In genomic region chr15:100986158-100986896, GRCh38 we compare ENCODE assay signal across 17 cellular contexts.
DNase-seq lines count a peak whose midpoint lies in the region; ATAC-seq and TF ChIP-seq lines count a peak whose summit lies in the region.
"Had no signal": no experiment of that assay in that cellular context is flagged by ENCODE, and none has a peak within 500 bp of the region (broad histone marks: within the 10 kb centered on the region; RNA-seq: fewer than 3 reads in every experiment).

No MANE protein-coding gene starts in this region.

- DNase-seq in breast epithelium (ENCODE audit: low spot score in 2 of 2) (no peak), mammary epithelial cell (no peak), lung (ENCODE audit: low spot score) (peak; percentile 5), tibial nerve (ENCODE audit: low spot score in 2 of 2) (no peak), GM19240 (ENCODE audit: insufficient read length, low spot score) (no peak), GF-D8 (lab: John Stamatoyannopoulos, UW) (no peak)
- DNase-seq: activated CD4-positive, alpha-beta T cell treated with anti-CD3 and anti-CD28 coated beads, Interleukin-2, amount 50 U/mL, for 48 hours; activated T-cell treated with anti-CD3 and anti-CD28 coated beads, Interleukin-2, amount 50 U/mL, for 24 hours; C1 segment of cervical spinal cord; cortex of kidney; HFFc6; lower lobe of right lung; natural killer cell; NCI-H187 treated with DMSO at 0.1 percent for 48 hours; stimulated activated CD4-positive, alpha-beta T cell treated with anti-CD3 and anti-CD28 coated beads, Interleukin-15, amount 100 ng/mL, for 24 hours had no signal

- no peaks in the 10 kb centered on the region for H3K4me1 ChIP-seq in breast epithelium
- H3K4me1 ChIP-seq in mammary epithelial cell (ENCODE audit: insufficient read depth, low read length): no peaks in the 10 kb centered on the region
- no peaks in the 10 kb centered on the region for H3K4me1 ChIP-seq in lung (ENCODE audit: control insufficient read depth in 2 of 2, insufficient read depth in 2 of 2, low read length in 2 of 2)
- H3K4me1 ChIP-seq in tibial nerve: peaks cover 0 to 11% (median 0%) of the 10 kb centered on the region in 4 donors
- H3K4me1 ChIP-seq: lower lobe of right lung had no signal

- dilution Hi-C loops in mammary epithelial cell (cut with HindIII; ENCODE audit: low sequenced_read_pairs): no loop called here

- BruUV-seq in mammary epithelial cell (replicated peaks; lab: Mats Ljungman, UMichigan): no TSS peak

- H3K4me3 ChIP-seq in breast epithelium (no peak overlapping the region), mammary epithelial cell (replicated peaks in 1 of 3; ENCODE audit: insufficient read depth in 1 of 3, low read depth in 2 of 3, low read length in 3 of 3) (no peak overlapping the region), lung (no peak overlapping the region), tibial nerve (no peak overlapping the region)
- H3K4me3 ChIP-seq: lower lobe of right lung had no signal

- intact Hi-C loops in breast epithelium (cut with DNase I; ENCODE audit: low total_unique reads): no loop called here
- intact Hi-C loops in mammary epithelial cell (cut with micrococcal nuclease): no loop called here

- in situ Hi-C loops in mammary epithelial cell (cut with MboI; ENCODE audit: low sequenced_read_pairs in 2 of 2): no loop called here

- no peak overlapping the region for H3K4me2 ChIP-seq in mammary epithelial cell (ENCODE audit: insufficient read depth, low read depth, low read length)

- no peaks in the 10 kb centered on the region for H3K27me3 ChIP-seq in breast epithelium
- no peaks in the 10 kb centered on the region for H3K27me3 ChIP-seq in mammary epithelial cell (ENCODE audit: insufficient read depth, low read length)
- H3K27me3 ChIP-seq in lung (ENCODE audit: control insufficient read depth, insufficient read depth): no peaks in the 10 kb centered on the region
- H3K27me3 ChIP-seq in tibial nerve: no peaks in the 10 kb centered on the region

- ATAC-seq in lung (ENCODE audit: insufficient read depth, low FRiP score) (no peak), HG03378 (IDR thresholded peaks at IDR 0.05; ENCODE audit: unreplicated experiment) (no peak)
- ATAC-seq: lower lobe of right lung, natural killer cell had no signal

- 83% methylated on average over 6 of the region's 6 CpGs for WGBS in mammary epithelial cell (ENCODE audit: low coverage, missing lambda C conversion rate)
- 66 to 69% methylated on average over 6 of the region's 6 CpGs for WGBS in lung, 2 donors
- WGBS in tibial nerve, 2 donors: 40 to 50% methylated on average over 6 of the region's 6 CpGs

- CTCF ChIA-PET in mammary epithelial cell (lab: Charles Lee; ENCODE audit: low non-redundant PET): interaction anchor here (0.7 kb wide), 1 partner anchor 22 kb away, joined by 3 read pairs; no protein-coding TSS in a partner anchor

- H3K79me2 ChIP-seq in mammary epithelial cell (ENCODE audit: insufficient read depth, low read length): no peaks in the 10 kb centered on the region

- no peak for TF ChIP-seq EP300 in tibial nerve (IDR thresholded peaks at IDR 0.05)

- peaks cover 8% of the 10 kb centered on the region for H3K36me3 ChIP-seq in breast epithelium
- H3K36me3 ChIP-seq in mammary epithelial cell (ENCODE audit: insufficient read depth, low read length): peaks cover 2% of the 10 kb centered on the region
- H3K36me3 ChIP-seq in lung (ENCODE audit: control insufficient read depth in 2 of 2, insufficient read depth in 2 of 2, low read length in 2 of 2): peaks cover 0 to 7% of the 10 kb centered on the region in 2 donors
- H3K36me3 ChIP-seq in tibial nerve: peaks cover 0 to 12% (median 0%) of the 10 kb centered on the region in 3 donors

- TF ChIP-seq CTCF in breast epithelium (IDR thresholded peaks at IDR 0.05): no peak
- TF ChIP-seq CTCF in mammary epithelial cell (conservative IDR thresholded peaks at IDR 0.05 in 1 of 2, IDR thresholded peaks at IDR 0.05 in 1 of 2; ENCODE audit: extremely low read depth in 1 of 2, insufficient read depth in 1 of 2, low read depth in 1 of 2, low read length in 2 of 2): no peak
- TF ChIP-seq CTCF in VCaP (conservative IDR thresholded peaks at IDR 0.05): no peak
- no peak for TF ChIP-seq CTCF in lung (IDR thresholded peaks at IDR 0.05; ENCODE audit: control extremely low read depth, extremely low read depth)
- TF ChIP-seq CTCF in tibial nerve (IDR thresholded peaks at IDR 0.05): no peak

- H3K27ac ChIP-seq in breast epithelium (peak overlapping the region; percentile 36 to 60), mammary epithelial cell (ENCODE audit: insufficient read depth, low read depth, low read length) (no peak overlapping the region), VCaP (peak overlapping the region; percentile 92), lung (ENCODE audit: low read depth in 1 of 2, low read length in 1 of 2) (no peak overlapping the region), tibial nerve (peak overlapping the region in 3 of 4 donors; percentile 28 to 59 (median 42))
- H3K27ac ChIP-seq: lower lobe of right lung had no signal

- no peaks in the 10 kb centered on the region for H4K20me1 ChIP-seq in mammary epithelial cell (ENCODE audit: insufficient read depth, low read length)

- TF ChIP-seq POLR2A in breast epithelium (IDR thresholded peaks at IDR 0.05) (no peak), tibial nerve (IDR thresholded peaks at IDR 0.05) (no peak)

- no peak overlapping the region for H3K9ac ChIP-seq in mammary epithelial cell (ENCODE audit: insufficient read depth, low read length)

- no peak overlapping the region for H2AFZ ChIP-seq in mammary epithelial cell (ENCODE audit: low read depth, low read length)

- H3K9me3 ChIP-seq in breast epithelium (no peaks in the 10 kb centered on the region), mammary epithelial cell (replicated peaks; ENCODE audit: insufficient read depth, low read length) (no peaks in the 10 kb centered on the region), lung (ENCODE audit: control insufficient read depth in 2 of 2, insufficient read depth in 1 of 2, low read length in 1 of 2) (peaks cover 0 to 4% of the 10 kb centered on the region in 2 donors), tibial nerve (peaks cover 0 to 3% (median 0%) of the 10 kb centered on the region in 4 donors)
- H3K9me3 ChIP-seq: lower lobe of right lung had no signal

Comparison
In these comparisons a context has a peak if more than half of its experiments do, and no peak if none do; other contexts are left out.
1. H3K27ac ChIP-seq: peak in breast epithelium (2 of 2), VCaP (single experiment) and tibial nerve (3 of 4); none in mammary epithelial cell (single experiment) and lung (0 of 2).